In the genomic region with DNA sequence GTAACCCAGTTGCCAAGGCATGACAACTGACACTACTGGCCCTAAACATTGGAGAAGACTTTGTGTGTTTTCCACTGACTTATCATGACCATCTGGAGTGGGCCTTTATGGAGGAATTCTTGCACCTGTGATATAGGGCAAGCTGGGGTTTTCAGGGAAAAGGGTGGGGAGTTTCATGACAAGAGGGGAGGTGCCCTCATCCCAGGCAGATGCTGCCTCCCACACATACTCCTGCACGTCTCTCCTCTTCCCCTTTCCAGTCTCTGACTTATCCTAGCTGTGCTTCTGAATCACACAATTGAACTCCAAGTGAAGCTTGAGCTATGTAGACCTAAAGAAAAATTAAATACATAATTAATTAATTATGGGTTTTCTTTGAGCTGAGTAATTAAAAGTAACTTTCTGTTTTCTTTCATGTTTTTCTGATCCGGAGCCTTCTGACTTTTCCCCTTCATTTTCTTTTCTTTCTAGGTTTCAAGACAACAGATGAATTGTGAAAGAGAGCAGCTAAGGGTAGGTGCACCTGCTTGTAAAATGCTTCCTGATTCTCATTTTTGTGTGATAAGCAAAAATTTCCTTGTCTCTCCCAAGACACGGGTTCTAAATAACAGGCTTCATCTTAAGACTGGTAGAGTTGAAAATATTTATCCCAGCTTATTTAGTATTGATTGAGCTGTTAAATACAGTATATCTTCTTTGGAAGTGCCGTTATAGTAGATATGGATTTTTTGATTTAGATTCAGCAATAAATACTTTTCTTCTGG, we compare ENCODE assay signal across 8 cellular contexts.
"Had no signal": no experiment of that assay in that cellular context is flagged by ENCODE, and none has a peak within 500 bp of the region (broad histone marks: within the 10 kb centered on the region; RNA-seq: fewer than 3 reads in every experiment).

No MANE protein-coding gene starts in this region.

- FAIRE-seq: H1, H54, K562 had no signal

- H3K27ac ChIP-seq: HL-60 had no signal

- ATAC-seq: GM23338, K562 had no signal

- H3K4me2 ChIP-seq: GM23338 had no signal

- H3K4me3 ChIP-seq: GM23338, K562 had no signal

- H2AFZ ChIP-seq: GM23338 had no signal

- DNase-seq: H9, HCEC 1CT, IMR-90 had no signal
